In the genomic region with DNA sequence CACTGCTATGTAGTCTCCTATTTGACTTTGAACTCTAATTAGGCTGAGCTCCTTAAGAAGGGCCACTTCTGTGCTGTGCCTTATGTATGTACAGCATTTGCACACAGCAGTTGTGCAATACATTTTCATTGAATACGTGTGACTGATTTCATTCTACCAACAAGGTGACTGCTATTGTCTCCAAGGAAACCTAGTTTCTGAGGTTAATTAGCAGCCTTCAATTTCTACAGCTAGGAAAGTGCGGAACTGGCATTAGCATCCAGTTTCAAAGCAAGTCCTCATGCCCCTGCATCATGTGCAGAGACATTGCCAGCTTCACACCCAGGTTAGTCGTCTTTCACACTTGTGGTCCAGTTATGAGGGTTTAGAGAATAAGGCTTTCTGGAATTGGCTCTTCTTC, we compare ENCODE assay signal across 11 cellular contexts.
DNase-seq lines count a peak whose midpoint lies in the region; ATAC-seq and TF ChIP-seq lines count a peak whose summit lies in the region.
"Had no signal": no experiment of that assay in that cellular context is flagged by ENCODE, and none has a peak within 500 bp of the region (broad histone marks: within the 10 kb centered on the region; RNA-seq: fewer than 3 reads in every experiment).

No MANE protein-coding gene starts in this region.

- H3F3A ChIP-seq in DOHH2 (ENCODE audit: control insufficient read depth, insufficient read depth): peaks cover 3% of the 10 kb centered on the region; the same call in 1 of the 2 replicates

- no peak overlapping the region for H3K4me3 ChIP-seq in DOHH2 (ENCODE audit: low read length)
- H3K4me3 ChIP-seq in NB4 (ENCODE audit: low read depth, low read length): peak overlapping the region; percentile 14

- H3K27me3 Mint-ChIP-seq in effector memory CD8-positive, alpha-beta T cell: no peaks in the 10 kb centered on the region

- peaks cover 15% of the 10 kb centered on the region for H3K36me3 Mint-ChIP-seq in effector memory CD8-positive, alpha-beta T cell (ENCODE audit: insufficient read depth)

- H3K27ac ChIP-seq in DOHH2 (ENCODE audit: low read depth, low read length): no peak overlapping the region

- H3K4me1 Mint-ChIP-seq in effector memory CD8-positive, alpha-beta T cell (ENCODE audit: low read depth in 2 of 2): peaks cover 75 to 88% of the 10 kb centered on the region in 2 donors

- H4K20me1 ChIP-seq in DOHH2 (ENCODE audit: control insufficient read depth, insufficient read depth, low read depth, low read length): no peaks in the 10 kb centered on the region

- H3K79me2 ChIP-seq in DOHH2 (ENCODE audit: control insufficient read depth, low read length): peaks cover 85% of the 10 kb centered on the region

- H3K9me3 ChIP-seq in DOHH2 (ENCODE audit: control insufficient read depth, insufficient read depth, low read length): no peaks in the 10 kb centered on the region

- H3K27me3 ChIP-seq in DOHH2 (ENCODE audit: control insufficient read depth, low read length): no peaks in the 10 kb centered on the region

- TF ChIP-seq CTCF in DOHH2 (IDR thresholded peaks at IDR 0.05; ENCODE audit: low read depth, low read length, poor library complexity, severe bottlenecking): no peak
- no peak for TF ChIP-seq CTCF in NB4 (IDR thresholded peaks at IDR 0.05; ENCODE audit: low read depth, low read length)

- DNase-seq in NB4 (ENCODE audit: low read depth): peak; percentile 56
- peak in 1 of 3 experiments; percentile 25 for DNase-seq in effector memory CD8-positive, alpha-beta T cell
- no peak for DNase-seq in erythroblast (lab: John Stamatoyannopoulos, UW)
- no peak for DNase-seq in amygdala (lab: John Stamatoyannopoulos, UW)
- DNase-seq: activated gamma-delta T cell, DND-41, Karpas-422 had no signal

- H3K4me1 ChIP-seq in DOHH2 (ENCODE audit: control insufficient read depth, low read length): peaks cover 66% of the 10 kb centered on the region

- H3K4me3 Mint-ChIP-seq in effector memory CD8-positive, alpha-beta T cell: peak overlapping the region; percentile 75

- TF ChIP-seq POLR2A in NB4 (IDR thresholded peaks at IDR 0.05; ENCODE audit: extremely low read depth, insufficient read length) (no peak), erythroblast (IDR thresholded peaks at IDR 0.05; ENCODE audit: low read length) (no peak)

- peak overlapping the region; percentile 91 to 97 for H3K27ac Mint-ChIP-seq in effector memory CD8-positive, alpha-beta T cell

- ATAC-seq in GM18909 (IDR thresholded peaks at IDR 0.05; ENCODE audit: poor library complexity, unreplicated experiment): peak; percentile 44
- peak; percentile 19 for ATAC-seq in effector memory CD8-positive, alpha-beta T cell (replicated peaks)
- ATAC-seq in GM18907 (IDR thresholded peaks at IDR 0.05; ENCODE audit: unreplicated experiment): no peak
- no peak for ATAC-seq in HG03139 (IDR thresholded peaks at IDR 0.05; ENCODE audit: unreplicated experiment)

- H3K9me3 Mint-ChIP-seq in effector memory CD8-positive, alpha-beta T cell: no peaks in the 10 kb centered on the region

- no peaks in the 10 kb centered on the region for H3K9me2 ChIP-seq in DOHH2 (replicated peaks; ENCODE audit: control insufficient read depth, low read length)

- peak overlapping the region; percentile 94; the same call in 1 of the 2 replicates for H3K4me2 ChIP-seq in DOHH2 (ENCODE audit: low read length)

- H3K36me3 ChIP-seq in DOHH2 (ENCODE audit: control insufficient read depth, low read length): peaks cover 3% of the 10 kb centered on the region; the same call in 1 of the 2 replicates

Comparison
In these comparisons a context has a peak if more than half of its experiments do, and no peak if none do; other contexts are left out.
1. ATAC-seq: peak in GM18909 (single experiment) and effector memory CD8-positive, alpha-beta T cell (single experiment); none in GM18907 (single experiment) and HG03139 (single experiment).